ENCODE assay signal across 8 cellular contexts in the genomic region with DNA sequence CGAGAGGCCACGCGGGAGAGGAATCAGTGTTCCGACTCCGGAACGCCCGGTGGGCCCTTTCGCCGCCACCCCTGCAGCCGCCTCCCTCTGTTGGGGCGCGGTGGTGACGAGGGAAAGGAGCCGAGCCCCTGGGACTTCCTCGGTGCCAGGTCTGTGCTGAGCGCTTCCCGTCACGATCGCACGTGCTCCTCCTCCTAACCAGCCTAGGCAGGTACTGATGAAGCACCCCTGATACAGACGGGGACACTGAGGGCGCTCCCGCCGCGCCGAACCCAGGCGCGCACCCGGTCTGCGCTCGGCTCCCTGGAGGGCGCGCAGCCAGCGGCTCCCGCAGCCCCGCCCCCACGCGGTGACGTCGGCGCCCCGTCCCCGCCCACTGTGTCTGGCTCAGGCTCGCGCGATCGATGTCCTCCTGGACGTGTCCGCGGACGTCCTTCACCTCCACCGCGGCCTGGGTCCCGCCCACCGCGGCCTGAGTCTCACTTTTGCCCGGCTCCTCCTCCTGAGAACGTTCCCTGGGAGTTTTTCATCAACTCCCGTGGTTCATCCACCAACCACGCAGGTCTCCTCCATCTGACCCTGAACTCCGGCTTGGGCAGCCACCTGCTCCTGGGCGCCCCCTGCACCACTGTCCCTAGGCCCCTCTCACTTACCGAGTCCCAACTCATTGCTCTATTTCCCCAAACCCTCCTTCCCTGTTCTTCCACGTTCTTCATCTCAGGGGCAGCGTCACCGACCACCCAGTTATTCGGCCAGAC. TPM values are rescaled to one million over a fixed set of nuclear protein-coding genes. Genes with fewer than 3 reads are reported as not detected.
DNase-seq lines count a peak whose midpoint lies in the region; ATAC-seq and TF ChIP-seq lines count a peak whose summit lies in the region.

No MANE protein-coding gene starts in this region.

- intact Hi-C loops in cardiac septum (cut with DNase I) = no loop called here

- H3K4me3 Mint-ChIP-seq in type B pancreatic cell = peak overlapping the region; percentile 90

- H3K79me2 ChIP-seq in parathyroid adenoma = no peaks in the 10 kb centered on the region

- ATAC-seq in GM19351 (IDR thresholded peaks at IDR 0.05; ENCODE audit: unreplicated experiment) = peak; percentile 77

- DNase-seq in HT1080 (ENCODE audit: low read depth) (peak; percentile 48), SJSA1 (ENCODE audit: low read depth in 1 of 2, low spot score in 2 of 2) (peak; percentile 39 to 57), cardiac septum (ENCODE audit: low spot score) (peak; percentile 79), type B pancreatic cell (ENCODE audit: extremely low spot score, unreplicated experiment) (peak; percentile 84)
- DNase-seq in activated naive CD4-positive, alpha-beta T cell treated with anti-CD3 and anti-CD28 coated beads, Interleukin-2, amount 50 U/mL, for 16 hours = peak; percentile 76

- peaks cover 6% of the 10 kb centered on the region; the same call in 1 of the 2 replicates for H3K4me1 ChIP-seq in SJSA1 (replicated peaks)
- no peaks in the 10 kb centered on the region for H3K4me1 ChIP-seq in parathyroid adenoma

- H3K4me1 Mint-ChIP-seq in type B pancreatic cell (ENCODE audit: unreplicated experiment) = no peaks in the 10 kb centered on the region

- no peaks in the 10 kb centered on the region for H3K36me3 Mint-ChIP-seq in type B pancreatic cell

- peaks cover 48% of the 10 kb centered on the region for H3K27me3 Mint-ChIP-seq in type B pancreatic cell

- H3K36me3 ChIP-seq in SJSA1 (no peaks in the 10 kb centered on the region), parathyroid adenoma (ENCODE audit: control insufficient read depth, insufficient read depth, low read length) (no peaks in the 10 kb centered on the region)

- peak overlapping the region; percentile 61 for H3K4me2 ChIP-seq in parathyroid adenoma (ENCODE audit: low read length)

- H3K9me3 Mint-ChIP-seq in type B pancreatic cell = no peaks in the 10 kb centered on the region

- TF ChIP-seq CTCF in C4-2B (conservative IDR thresholded peaks at IDR 0.05) (no peak), parathyroid adenoma (IDR thresholded peaks at IDR 0.05) (no peak), type B pancreatic cell (conservative IDR thresholded peaks at IDR 0.05) (no peak)

- peak overlapping the region; percentile 71 for H3K27ac Mint-ChIP-seq in type B pancreatic cell

- H3K4me3 ChIP-seq in SJSA1 (peak overlapping the region; percentile 38), parathyroid adenoma (ENCODE audit: low read depth, low read length) (peak overlapping the region; percentile 61)

- H3K27me3 ChIP-seq in SJSA1 (replicated peaks) = peaks cover 12% of the 10 kb centered on the region
- H3K27me3 ChIP-seq in parathyroid adenoma (ENCODE audit: control insufficient read depth, insufficient read depth, low read length) = no peaks in the 10 kb centered on the region

- H3K27ac ChIP-seq in C4-2B (peak overlapping the region; percentile 100), SJSA1 (no peak overlapping the region), parathyroid adenoma (no peak overlapping the region)

- H2AFZ ChIP-seq in parathyroid adenoma = peak overlapping the region; percentile 65

- H3K9me3 ChIP-seq in SJSA1 (replicated peaks) = no peaks in the 10 kb centered on the region
- H3K9me3 ChIP-seq in parathyroid adenoma (ENCODE audit: control insufficient read depth, low read length) = no peaks in the 10 kb centered on the region

- no peak overlapping the region for H3K9ac ChIP-seq in parathyroid adenoma

RNA-seq across cellular contexts. Expression of a gene that starts 2.6 kb away (rescaled TPM):
- total RNA-seq in HT1080 (2014; rRNA removed; shearing (Covaris generic)) = not detected in 2 replicates
- not detected in 2 replicates for polyA plus RNA-seq in HT1080 (2015; cell fraction: cytosol; rRNA removed)
- not detected in 2 replicates for polyA plus RNA-seq in HT1080 (2015; cell fraction: nucleus; rRNA removed)
- not detected in 2 replicates for total RNA-seq in SJSA1 (2014; rRNA removed; shearing (Covaris generic))
- total RNA-seq in cardiac septum (not detected), type B pancreatic cell (ENCODE audit: low replicate concordance) (0.26 TPM in 1 of 2 replicates, not detected in the other)

RNA-seq across cellular contexts. Expression of a gene that starts 12.4 kb away (rescaled TPM):
- not detected in 2 replicates for total RNA-seq in HT1080 (2014; rRNA removed; shearing (Covaris generic))
- polyA plus RNA-seq in HT1080 (2015; cell fraction: cytosol; rRNA removed) = not detected in 2 replicates
- polyA plus RNA-seq in HT1080 (2015; cell fraction: nucleus; rRNA removed) = 0.36 TPM in 1 of 2 replicates, not detected in the other
- total RNA-seq in SJSA1 (2014; rRNA removed; shearing (Covaris generic)) = not detected in 2 replicates
- not detected for total RNA-seq in cardiac septum
- total RNA-seq in type B pancreatic cell (ENCODE audit: low replicate concordance) = 1.5 and 2.9 TPM in 2 replicates

RNA-seq across cellular contexts. Expression of a gene that starts 18.8 kb away (rescaled TPM):
- not detected in 2 replicates for total RNA-seq in HT1080 (2014; rRNA removed; shearing (Covaris generic))
- not detected in 2 replicates for polyA plus RNA-seq in HT1080 (2015; cell fraction: cytosol; rRNA removed)
- polyA plus RNA-seq in HT1080 (2015; cell fraction: nucleus; rRNA removed) = not detected in 2 replicates
- not detected in 2 replicates for total RNA-seq in SJSA1 (2014; rRNA removed; shearing (Covaris generic))
- total RNA-seq in cardiac septum = not detected
- not detected in 2 replicates for total RNA-seq in type B pancreatic cell (ENCODE audit: low replicate concordance)

RNA-seq across cellular contexts. Expression of a gene that starts 37.3 kb away (rescaled TPM):
- not detected in 2 replicates for total RNA-seq in HT1080 (2014; rRNA removed; shearing (Covaris generic))
- 0.11 TPM in 1 of 2 replicates, not detected in the other for polyA plus RNA-seq in HT1080 (2015; cell fraction: cytosol; rRNA removed)
- polyA plus RNA-seq in HT1080 (2015; cell fraction: nucleus; rRNA removed) = 0.67 and 1.1 TPM in 2 replicates
- not detected in 2 replicates for total RNA-seq in SJSA1 (2014; rRNA removed; shearing (Covaris generic))
- total RNA-seq in cardiac septum = not detected
- total RNA-seq in type B pancreatic cell (ENCODE audit: low replicate concordance) = 0.43 TPM in 1 of 2 replicates, not detected in the other

RNA-seq across cellular contexts. Expression of a gene that starts 45.7 kb away (rescaled TPM):
- not detected in 2 replicates for total RNA-seq in HT1080 (2014; rRNA removed; shearing (Covaris generic))
- polyA plus RNA-seq in HT1080 (2015; cell fraction: cytosol; rRNA removed) = not detected in 2 replicates
- polyA plus RNA-seq in HT1080 (2015; cell fraction: nucleus; rRNA removed) = not detected in 2 replicates
- not detected in 2 replicates for total RNA-seq in SJSA1 (2014; rRNA removed; shearing (Covaris generic))
- total RNA-seq in cardiac septum (not detected), type B pancreatic cell (ENCODE audit: low replicate concordance) (not detected in 2 replicates)
